Comparison of ENCODE assay signal across 8 cellular contexts in the genomic region with DNA sequence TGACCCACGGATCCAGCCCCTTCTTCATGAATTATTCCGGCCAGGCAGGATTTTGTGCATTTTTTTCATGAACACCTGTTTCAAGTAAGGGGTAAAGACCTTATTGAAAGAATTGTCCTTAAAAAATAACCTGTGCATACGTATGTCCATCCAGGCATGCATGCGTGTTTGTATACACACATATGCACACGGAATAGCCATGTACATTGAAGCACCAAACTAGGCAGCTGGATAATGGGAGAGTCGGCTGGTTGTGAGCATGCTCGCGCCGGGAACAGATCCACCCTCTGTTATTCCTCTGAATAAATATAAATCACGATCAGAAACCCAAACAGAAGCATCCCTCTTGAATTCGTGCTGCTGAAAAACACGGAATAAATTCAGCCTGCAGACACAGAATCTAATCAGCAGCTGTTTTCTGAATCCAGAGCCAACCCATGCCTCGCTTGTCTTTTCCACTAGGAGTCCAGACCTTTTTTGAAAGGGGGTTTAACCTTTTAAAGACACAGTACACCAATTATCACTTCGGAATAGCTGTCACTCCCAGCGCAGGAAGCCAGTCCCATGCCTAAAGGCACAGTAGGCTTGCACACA. TPM values are rescaled to one million over a fixed set of nuclear protein-coding genes. Genes with fewer than 3 reads are reported as not detected.
A peak's percentile ranks its signal among the peaks of the same experiment; 100 is the strongest.
DNase-seq lines count a peak whose midpoint lies in the region; ATAC-seq and TF ChIP-seq lines count a peak whose summit lies in the region.

A gene (minus strand): TSS at position 473 of the 594 bp plus-strand sequence.

- peaks cover 2% of the 10 kb centered on the region for H3K4me1 ChIP-seq in ovary (ENCODE audit: insufficient read depth)

- no peaks in the 10 kb centered on the region for H3K27me3 ChIP-seq in ovary

- peak within 1 kb of the TSS; percentile 95 for H3K4me3 Mint-ChIP-seq in activated CD8-positive, alpha-beta T cell treated with anti-CD3 and anti-CD28 coated beads, Interleukin-2, amount 10 ng/mL, durations not matched to agents 7 days and 5 days

- TF ChIP-seq EP300 in ovary (IDR thresholded peaks at IDR 0.05): no peak

- H3K4me3 ChIP-seq in ovary: peak within 1 kb of the TSS; percentile 44

- ATAC-seq in activated CD8-positive, alpha-beta T cell treated with anti-CD3 and anti-CD28 coated beads, Interleukin-2, amount 10 ng/mL, durations not matched to agents 7 days and 5 days: no peak
- ATAC-seq in GM18517 (IDR thresholded peaks at IDR 0.05; ENCODE audit: unreplicated experiment): no peak
- no peak for ATAC-seq in GM18867 (IDR thresholded peaks at IDR 0.05; ENCODE audit: unreplicated experiment)

- CTCF ChIA-PET in activated CD8-positive, alpha-beta T cell treated with anti-CD3 and anti-CD28 coated beads, Interleukin-2, amount 10 ng/mL, durations not matched to agents 7 days and 5 days (lab: Charles Lee): interaction anchor here (0.8 to 6.1 kb wide), 2 partner anchors 27 to 114 kb away, joined by 3 to 71 read pairs; no protein-coding TSS in a partner anchor

- H3K36me3 ChIP-seq in ovary: no peaks in the 10 kb centered on the region

- WGBS in ovary, 3 donors: 3 to 5% (median 5%) methylated on average over 15 of the region's 15 CpGs

- H3K27ac Mint-ChIP-seq in activated CD8-positive, alpha-beta T cell treated with anti-CD3 and anti-CD28 coated beads, Interleukin-2, amount 10 ng/mL, durations not matched to agents 7 days and 5 days: peak within 1 kb of the TSS; percentile 98

- no peaks in the 10 kb centered on the region for H3K9me3 ChIP-seq in ovary

- intact Hi-C loops in head of caudate nucleus (cut with DNase I) (no loop called here), ovary (cut with DNase I) (no loop called here)

- H3K36me3 Mint-ChIP-seq in activated CD8-positive, alpha-beta T cell treated with anti-CD3 and anti-CD28 coated beads, Interleukin-2, amount 10 ng/mL, durations not matched to agents 7 days and 5 days (ENCODE audit: low read depth): peaks cover 12% of the 10 kb centered on the region

- no peak within 1 kb of the TSS for H3K27ac ChIP-seq in ovary

- TF ChIP-seq CTCF in ovary (IDR thresholded peaks at IDR 0.05): no peak

- POLR2A ChIA-PET in activated CD8-positive, alpha-beta T cell treated with anti-CD3 and anti-CD28 coated beads, Interleukin-2, amount 10 ng/mL, durations not matched to agents 7 days and 5 days (lab: Charles Lee): interaction anchor here (0.7 to 2.4 kb wide), 5 partner anchors 10 to 27 kb away, joined by 3 to 26 read pairs (median 4); no protein-coding TSS in a partner anchor

- H3K4me1 Mint-ChIP-seq in activated CD8-positive, alpha-beta T cell treated with anti-CD3 and anti-CD28 coated beads, Interleukin-2, amount 10 ng/mL, durations not matched to agents 7 days and 5 days (ENCODE audit: low read depth): peaks cover 69% of the 10 kb centered on the region

- TF ChIP-seq POLR2A in ovary (IDR thresholded peaks at IDR 0.05): no peak

- H3K27me3 Mint-ChIP-seq in activated CD8-positive, alpha-beta T cell treated with anti-CD3 and anti-CD28 coated beads, Interleukin-2, amount 10 ng/mL, durations not matched to agents 7 days and 5 days (ENCODE audit: low read depth): peaks cover 6% of the 10 kb centered on the region

- DNase-seq in DMS53 treated with DMSO at 0.1 percent for 48 hours (lab: John Stamatoyannopoulos, UW; ENCODE audit: unreplicated experiment) (peak; percentile 73), NCI-H146 (lab: John Stamatoyannopoulos, UW) (peak; percentile 54), head of caudate nucleus (peak; percentile 19 to 79 (median 54)), ovary (peak in 1 of 5 donors; percentile 11), KG1 (lab: John Stamatoyannopoulos, UW) (no peak)
- DNase-seq in activated CD8-positive, alpha-beta T cell treated with anti-CD3 and anti-CD28 coated beads, Interleukin-2, amount 10 ng/mL, durations not matched to agents 7 days and 5 days: no peak

- peaks cover 4% of the 10 kb centered on the region for H3K9me3 Mint-ChIP-seq in activated CD8-positive, alpha-beta T cell treated with anti-CD3 and anti-CD28 coated beads, Interleukin-2, amount 10 ng/mL, durations not matched to agents 7 days and 5 days (ENCODE audit: insufficient read depth)

RNA-seq across cellular contexts. Expression of the gene that starts here (rescaled TPM):
- 10 to 100 TPM; 10.8 to 11.8 TPM for total RNA-seq in activated CD8-positive, alpha-beta T cell treated with anti-CD3 and anti-CD28 coated beads, Interleukin-2, amount 10 ng/mL, durations not matched to agents 7 days and 5 days
- 1 to 10 TPM; 3.2 to 7.5 (median 5.5) TPM for total RNA-seq in ovary
- 1 to 10 TPM; 3.0 to 4.4 TPM for polyA plus RNA-seq in ovary

Comparison
In these comparisons a context has a peak if more than half of its experiments do, and no peak if none do; other contexts are left out.
1. DNase-seq: peak in DMS53 treated with DMSO at 0.1 percent for 48 hours (single experiment), NCI-H146 (single experiment) and head of caudate nucleus (42 of 42); none in activated CD8-positive, alpha-beta T cell treated with anti-CD3 and anti-CD28 coated beads, Interleukin-2, amount 10 ng/mL, durations not matched to agents 7 days and 5 days (single experiment) and KG1 (single experiment).